ENCODE assay signal across 9 cellular contexts in the genomic region with DNA sequence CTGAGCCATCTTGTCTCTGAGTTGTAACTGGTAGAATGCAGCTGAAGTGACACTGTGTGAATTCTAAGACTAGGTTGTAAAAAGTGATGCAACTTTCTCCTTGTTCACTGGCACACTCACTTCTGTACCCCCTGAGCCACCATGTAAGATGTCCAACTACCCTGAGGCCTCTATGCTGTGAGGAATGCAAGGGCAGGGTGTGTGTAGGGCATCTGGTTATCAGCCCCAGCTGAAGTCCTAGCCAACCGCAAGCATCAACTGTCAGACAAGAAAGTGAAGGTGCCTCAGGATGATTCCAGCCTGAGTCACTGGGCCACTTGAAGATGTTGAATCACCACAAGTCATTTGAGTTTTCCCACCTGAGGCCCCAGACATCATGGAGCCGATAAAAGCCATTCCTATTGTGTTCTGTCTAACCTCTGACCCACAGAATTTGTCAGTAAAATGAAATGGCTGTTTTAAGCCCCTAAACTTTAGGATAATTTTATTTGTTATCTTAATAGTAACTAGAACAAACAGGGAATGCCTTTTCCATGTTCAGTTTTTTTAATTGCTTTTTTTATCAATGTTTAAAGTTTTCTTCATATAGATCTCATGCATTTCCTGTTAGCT. TPM values are rescaled to one million over a fixed set of nuclear protein-coding genes. Genes with fewer than 3 reads are reported as not detected.
DNase-seq lines count a peak whose midpoint lies in the region; ATAC-seq and TF ChIP-seq lines count a peak whose summit lies in the region.
"Had no signal": no experiment of that assay in that cellular context is flagged by ENCODE, and none has a peak within 500 bp of the region (broad histone marks: within the 10 kb centered on the region; RNA-seq: fewer than 3 reads in every experiment).

No MANE protein-coding gene starts in this region.

- CTCF ChIA-PET in RWPE1 (lab: Yijun Ruan, JAX): interaction anchor here (0.6 to 1.2 kb wide), 6 partner anchors 9 to 1872 kb away, joined by 3 to 6 read pairs (median 4); no protein-coding TSS in a partner anchor

- no peak for TF ChIP-seq CTCF in RWPE1 (conservative IDR thresholded peaks at IDR 0.05; ENCODE audit: low read depth)
- TF ChIP-seq CTCF in fibroblast of villous mesenchyme (IDR thresholded peaks at IDR 0.05; ENCODE audit: insufficient read depth, low read depth, low read length): no peak
- TF ChIP-seq CTCF in thyroid gland (IDR thresholded peaks at IDR 0.05): no peak
- TF ChIP-seq CTCF in right lobe of liver (IDR thresholded peaks at IDR 0.05): no peak

- H3K27ac ChIP-seq in RWPE1: peak overlapping the region; percentile 61
- peak overlapping the region in 1 of 3 donors; percentile 10 for H3K27ac ChIP-seq in thyroid gland
- no peak overlapping the region for H3K27ac ChIP-seq in right lobe of liver

- H3K36me3 ChIP-seq in thyroid gland: no peaks in the 10 kb centered on the region
- no peaks in the 10 kb centered on the region for H3K36me3 ChIP-seq in right lobe of liver
- H3K36me3 ChIP-seq: heart left ventricle had no signal

- H3K9me3 ChIP-seq in thyroid gland: no peaks in the 10 kb centered on the region
- no peaks in the 10 kb centered on the region for H3K9me3 ChIP-seq in right lobe of liver
- H3K9me3 ChIP-seq: heart left ventricle had no signal

- no peak for TF ChIP-seq POLR2A in thyroid gland (IDR thresholded peaks at IDR 0.05)
- TF ChIP-seq POLR2A in right lobe of liver (IDR thresholded peaks at IDR 0.05): no peak

- H3K9me3 Mint-ChIP-seq in activated naive CD8-positive, alpha-beta T cell (ENCODE audit: low read depth): no peaks in the 10 kb centered on the region
- no peaks in the 10 kb centered on the region for H3K9me3 Mint-ChIP-seq in activated naive CD8-positive, alpha-beta T cell treated with anti-CD3 and anti-CD28 coated beads for 36 hours

- no peak overlapping the region for H3K27ac Mint-ChIP-seq in activated naive CD8-positive, alpha-beta T cell
- no peak overlapping the region for H3K27ac Mint-ChIP-seq in activated naive CD8-positive, alpha-beta T cell treated with anti-CD3 and anti-CD28 coated beads for 36 hours

- H3K4me3 Mint-ChIP-seq in activated naive CD8-positive, alpha-beta T cell: peak overlapping the region; percentile 7
- no peak overlapping the region for H3K4me3 Mint-ChIP-seq in activated naive CD8-positive, alpha-beta T cell treated with anti-CD3 and anti-CD28 coated beads for 36 hours

- no peak for ATAC-seq in HG03442 (IDR thresholded peaks at IDR 0.05; ENCODE audit: unreplicated experiment)
- ATAC-seq in HG03280 (IDR thresholded peaks at IDR 0.05; ENCODE audit: unreplicated experiment): no peak
- no peak for ATAC-seq in right lobe of liver

- POLR2A ChIA-PET in RWPE1 (lab: Yijun Ruan, JAX; ENCODE audit: low non-redundant PET): no interaction called here

- no peaks in the 10 kb centered on the region for H3K27me3 ChIP-seq in thyroid gland
- H3K27me3 ChIP-seq in right lobe of liver: no peaks in the 10 kb centered on the region
- H3K27me3 ChIP-seq: heart left ventricle had no signal

- DNase-seq in activated naive CD8-positive, alpha-beta T cell treated with anti-CD3 and anti-CD28 coated beads for 36 hours: no peak
- DNase-seq in RWPE1 (ENCODE audit: low spot score) (peak; percentile 99), fibroblast of villous mesenchyme (ENCODE audit: low read depth) (peak; percentile 83), thyroid gland (peak; percentile 36 to 52), right lobe of liver (no peak)
- DNase-seq: heart left ventricle had no signal

- H3K27me3 Mint-ChIP-seq in activated naive CD8-positive, alpha-beta T cell: peaks cover 3% of the 10 kb centered on the region
- H3K27me3 Mint-ChIP-seq in activated naive CD8-positive, alpha-beta T cell treated with anti-CD3 and anti-CD28 coated beads for 36 hours: no peaks in the 10 kb centered on the region

- peaks cover 15% of the 10 kb centered on the region for H3K4me1 Mint-ChIP-seq in activated naive CD8-positive, alpha-beta T cell (ENCODE audit: low read depth)
- H3K4me1 Mint-ChIP-seq in activated naive CD8-positive, alpha-beta T cell treated with anti-CD3 and anti-CD28 coated beads for 36 hours: peaks cover 26% of the 10 kb centered on the region

- H3K4me1 ChIP-seq in thyroid gland (peaks cover 0 to 12% of the 10 kb centered on the region in 2 donors), right lobe of liver (peaks cover 0 to 5% (median 0%) of the 10 kb centered on the region in 4 donors)

- no peaks in the 10 kb centered on the region for H3K36me3 Mint-ChIP-seq in activated naive CD8-positive, alpha-beta T cell
- peaks cover 3% of the 10 kb centered on the region for H3K36me3 Mint-ChIP-seq in activated naive CD8-positive, alpha-beta T cell treated with anti-CD3 and anti-CD28 coated beads for 36 hours

- intact Hi-C loops in thyroid gland (cut with DNase I) (no loop called here), right lobe of liver (cut with DNase I) (no loop called here)

- H3K4me3 ChIP-seq in fibroblast of villous mesenchyme (ENCODE audit: low read depth, low read length) (no peak overlapping the region), thyroid gland (replicated peaks in 1 of 3) (no peak overlapping the region), right lobe of liver (no peak overlapping the region)
- H3K4me3 ChIP-seq: heart left ventricle had no signal

- 55 to 58% methylated on average over 2 of the region's 2 CpGs for WGBS in thyroid gland, 2 donors
- 50% methylated on average over 1 of the region's 2 CpGs for WGBS in right lobe of liver (ENCODE audit: insufficient coverage, low coverage, low lambda C conversion rate, missing lambda C conversion rate)

RNA-seq across cellular contexts. Expression of a gene that starts 18.7 kb away (rescaled TPM):
- under 1 TPM; 0.52 to 0.78 TPM for total RNA-seq in activated naive CD8-positive, alpha-beta T cell treated with anti-CD3 and anti-CD28 coated beads for 36 hours
- total RNA-seq in fibroblast of villous mesenchyme (370 and 720 TPM in 2 replicates), thyroid gland (10 to 100 TPM; 58.7 to 85.7 (median 68.0) TPM), right lobe of liver (10 to 100 TPM; 24.1 to 49.1 (median 38.9) TPM)

RNA-seq across cellular contexts. Expression of a gene that starts 29.7 kb away (rescaled TPM):
- total RNA-seq in activated naive CD8-positive, alpha-beta T cell treated with anti-CD3 and anti-CD28 coated beads for 36 hours: not detected
- total RNA-seq in fibroblast of villous mesenchyme: 1.3 TPM in 2 replicates
- not detected for total RNA-seq in thyroid gland
- total RNA-seq in right lobe of liver: under 1 TPM in 4 of 6 experiments, not detected in 2; 0.35 to 0.55 (median 0.38) TPM

Comparison
In these comparisons a context has a peak if more than half of its experiments do, and no peak if none do; other contexts are left out.
1. DNase-seq: peak in RWPE1 (single experiment), fibroblast of villous mesenchyme (single experiment) and thyroid gland (2 of 2); none in activated naive CD8-positive, alpha-beta T cell treated with anti-CD3 and anti-CD28 coated beads for 36 hours (single experiment) and right lobe of liver (0 of 3).
2. RNA of a gene that starts 18.7 kb away (total RNA-seq): 370 to 720 TPM in fibroblast of villous mesenchyme, 58.7 to 85.7 TPM in thyroid gland and 24.1 to 49.1 TPM in right lobe of liver; 0.52 to 0.78 TPM in activated naive CD8-positive, alpha-beta T cell treated with anti-CD3 and anti-CD28 coated beads for 36 hours; every median in the first group is over 10 times any median in the second.